Comparison of ENCODE assay signal across 1 cellular context in the genomic region with DNA sequence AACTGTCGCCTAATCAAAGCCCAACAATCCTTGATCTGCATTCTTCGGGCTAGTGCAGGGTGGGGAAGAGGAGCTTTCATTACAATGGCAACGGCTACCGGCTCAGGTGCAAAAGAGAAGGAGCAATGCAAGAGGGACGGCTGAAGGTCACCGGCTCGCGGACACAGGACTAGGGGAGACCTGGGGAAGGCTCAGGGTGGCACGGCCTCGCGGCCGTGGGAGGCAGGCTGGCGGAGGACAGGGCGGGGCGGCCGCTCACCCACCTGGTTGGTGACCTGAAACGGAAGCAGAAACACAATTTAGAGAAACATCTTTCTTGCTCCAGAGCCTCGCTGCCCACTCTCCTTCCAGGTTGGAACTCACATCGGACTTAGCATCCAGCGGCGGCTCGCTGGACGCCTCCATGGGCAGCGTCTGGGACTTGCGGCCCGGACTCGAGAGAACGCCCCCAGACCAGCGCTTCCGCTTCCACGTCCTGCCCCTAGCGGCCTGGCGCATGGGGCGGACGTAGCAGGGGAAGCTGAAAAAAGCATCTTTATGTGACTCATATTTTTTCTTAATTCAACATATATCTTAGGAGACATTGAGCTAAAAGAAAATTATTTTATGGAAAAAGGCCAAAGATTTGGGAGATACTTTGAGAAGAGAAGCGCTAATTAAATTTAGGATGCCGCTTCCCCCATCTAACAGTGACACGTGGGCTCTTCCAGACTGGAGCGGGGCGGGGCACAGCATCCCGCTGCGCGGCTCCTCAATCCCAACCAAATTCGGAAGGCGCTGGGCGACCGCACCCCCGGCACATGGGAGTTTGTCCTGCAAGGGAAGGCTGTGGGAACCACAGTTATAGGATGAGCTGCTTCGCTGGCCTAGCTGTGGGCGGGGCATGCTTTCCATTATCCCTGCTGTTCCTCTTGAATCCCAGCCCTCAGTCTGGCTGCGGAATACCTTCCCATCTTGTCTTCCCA.
TF ChIP-seq lines count a peak whose summit lies in the region.

A gene (minus strand): TSS at position 441 of the 965 bp plus-strand sequence. CDS start 36 bp downstream, at position 405.

TF ChIP-seq in HepG2, 621 proteins besides CTCF, POLR2A, EP300 and RAD21 (continued from another document and continues in another):
- TF ChIP-seq ZMYM3 (CRISPR knock-in tag; IDR thresholded peaks at IDR 0.05) (no peak), ARNT (IDR thresholded peaks at IDR 0.05) (no peak), GTF3A (CRISPR knock-in tag; conservative IDR thresholded peaks at IDR 0.05) (no peak), NFIB (CRISPR knock-in tag; IDR thresholded peaks at IDR 0.05; ENCODE audit: borderline replicate concordance) (no peak), ZNF468 (CRISPR knock-in tag; IDR thresholded peaks at IDR 0.05) (no peak), ZSCAN25 (CRISPR knock-in tag; IDR thresholded peaks at IDR 0.05) (no peak), SOX5 (CRISPR knock-in tag; IDR thresholded peaks at IDR 0.05; ENCODE audit: borderline replicate concordance) (no peak), PRPF4 (IDR thresholded peaks at IDR 0.05; ENCODE audit: low read depth, low read length, poor library complexity, severe bottlenecking) (no peak), PHF5A (CRISPR knock-in tag; IDR thresholded peaks at IDR 0.05; ENCODE audit: low read depth, unreplicated experiment) (no peak), FOXC1 (CRISPR knock-in tag; IDR thresholded peaks at IDR 0.05; ENCODE audit: borderline replicate concordance) (peak; percentile 71), ZNF605 (CRISPR knock-in tag; IDR thresholded peaks at IDR 0.05) (0 out of 2 replicates have a peak, but pooled peaks have one; percentile 32), NFE2L1 (CRISPR knock-in tag; IDR thresholded peaks at IDR 0.05; ENCODE audit: borderline replicate concordance) (no peak), ZFP36L1 (CRISPR knock-in tag; IDR thresholded peaks at IDR 0.05) (no peak), AGO1 (IDR thresholded peaks at IDR 0.05; ENCODE audit: low read depth, low read length, poor library complexity, severe bottlenecking) (peak; percentile 39), KLF11 (CRISPR knock-in tag; IDR thresholded peaks at IDR 0.05) (no peak; the same call in none of the 2 replicates), ZNF674 (CRISPR knock-in tag; IDR thresholded peaks at IDR 0.05; ENCODE audit: low read depth) (no peak), TEAD3 (CRISPR knock-in tag; optimal IDR thresholded peaks at IDR 0.05; ENCODE audit: borderline replicate concordance) (peak; percentile 22), ZNF629 (CRISPR knock-in tag; conservative IDR thresholded peaks at IDR 0.05) (no peak), GATAD2A (CRISPR knock-in tag; IDR thresholded peaks at IDR 0.05) (peak; percentile 57; the same call in 1 of the 2 replicates), HNF4G (IDR thresholded peaks at IDR 0.05; ENCODE audit: borderline replicate concordance, low read depth, low read length) (no peak), HNF4G (CRISPR knock-in tag; IDR thresholded peaks at IDR 0.05; ENCODE audit: borderline replicate concordance, low read depth) (no peak), JARID2 (CRISPR knock-in tag; IDR thresholded peaks at IDR 0.05; ENCODE audit: insufficient replicate concordance) (no peak), YEATS4 (CRISPR knock-in tag; IDR thresholded peaks at IDR 0.05; ENCODE audit: borderline replicate concordance) (peak; percentile 68), NONO (IDR thresholded peaks at IDR 0.05) (no peak), NONO (CRISPR knock-in tag; conservative IDR thresholded peaks at IDR 0.05) (peak; percentile 27; the same call in 1 of the 2 replicates), XRCC5 (optimal IDR thresholded peaks at IDR 0.05; ENCODE audit: low read length) (no peak), ZNF234 (CRISPR knock-in tag; conservative IDR thresholded peaks at IDR 0.05) (no peak), HMGA1 (CRISPR knock-in tag; conservative IDR thresholded peaks at IDR 0.05) (no peak), ZNF350 (CRISPR knock-in tag; IDR thresholded peaks at IDR 0.05; ENCODE audit: borderline replicate concordance, low read depth) (0 out of 2 replicates have a peak, but pooled peaks have one; percentile 50), RELA (CRISPR knock-in tag; IDR thresholded peaks at IDR 0.05) (no peak), ONECUT2 (CRISPR knock-in tag; IDR thresholded peaks at IDR 0.05) (no peak), REPIN1 (CRISPR knock-in tag; IDR thresholded peaks at IDR 0.05; ENCODE audit: borderline replicate concordance, low read depth) (no peak), YY1 (IDR thresholded peaks at IDR 0.05; ENCODE audit: insufficient read depth, insufficient replicate concordance, low read depth, low read length) (peak; percentile 73), ZNF550 (CRISPR knock-in tag; IDR thresholded peaks at IDR 0.05; ENCODE audit: borderline replicate concordance) (no peak), TSC22D2 (CRISPR knock-in tag; IDR thresholded peaks at IDR 0.05; ENCODE audit: borderline replicate concordance) (peak; percentile 27; the same call in 1 of the 2 replicates), ZNF703 (CRISPR knock-in tag; IDR thresholded peaks at IDR 0.05; ENCODE audit: borderline replicate concordance) (no peak), ZNF343 (CRISPR knock-in tag; IDR thresholded peaks at IDR 0.05) (0 out of 2 replicates have a peak, but pooled peaks have one; percentile 77), KDM1A (CRISPR knock-in tag; IDR thresholded peaks at IDR 0.05) (no peak), AGO2 (optimal IDR thresholded peaks at IDR 0.05; ENCODE audit: low read depth, low read length) (peak; percentile 30), U2AF2 (IDR thresholded peaks at IDR 0.05; ENCODE audit: low read depth, low read length) (no peak), ZNF543 (CRISPR knock-in tag; IDR thresholded peaks at IDR 0.05) (peak; percentile 86), SIX4 (CRISPR knock-in tag; IDR thresholded peaks at IDR 0.05) (no peak)
- TF ChIP-seq, protein P1, sequence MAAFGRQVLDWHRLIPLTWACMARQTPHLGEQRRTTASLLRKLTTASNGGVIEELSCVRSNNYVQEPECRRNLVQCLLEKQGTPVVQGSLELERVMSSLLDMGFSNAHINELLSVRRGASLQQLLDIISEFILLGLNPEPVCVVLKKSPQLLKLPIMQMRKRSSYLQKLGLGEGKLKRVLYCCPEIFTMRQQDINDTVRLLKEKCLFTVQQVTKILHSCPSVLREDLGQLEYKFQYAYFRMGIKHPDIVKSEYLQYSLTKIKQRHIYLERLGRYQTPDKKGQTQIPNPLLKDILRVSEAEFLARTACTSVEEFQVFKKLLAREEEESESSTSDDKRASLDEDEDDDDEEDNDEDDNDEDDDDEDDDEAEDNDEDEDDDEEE (CRISPR knock-in tag; IDR thresholded peaks at IDR 0.05), result no peak
- TF ChIP-seq, protein P2, sequence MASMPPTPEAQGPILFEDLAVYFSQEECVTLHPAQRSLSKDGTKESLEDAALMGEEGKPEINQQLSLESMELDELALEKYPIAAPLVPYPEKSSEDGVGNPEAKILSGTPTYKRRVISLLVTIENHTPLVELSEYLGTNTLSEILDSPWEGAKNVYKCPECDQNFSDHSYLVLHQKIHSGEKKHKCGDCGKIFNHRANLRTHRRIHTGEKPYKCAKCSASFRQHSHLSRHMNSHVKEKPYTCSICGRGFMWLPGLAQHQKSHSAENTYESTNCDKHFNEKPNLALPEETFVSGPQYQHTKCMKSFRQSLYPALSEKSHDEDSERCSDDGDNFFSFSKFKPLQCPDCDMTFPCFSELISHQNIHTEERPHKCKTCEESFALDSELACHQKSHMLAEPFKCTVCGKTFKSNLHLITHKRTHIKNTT (CRISPR knock-in tag; IDR thresholded peaks at IDR 0.05), result no peak
- TF ChIP-seq, protein P3, sequence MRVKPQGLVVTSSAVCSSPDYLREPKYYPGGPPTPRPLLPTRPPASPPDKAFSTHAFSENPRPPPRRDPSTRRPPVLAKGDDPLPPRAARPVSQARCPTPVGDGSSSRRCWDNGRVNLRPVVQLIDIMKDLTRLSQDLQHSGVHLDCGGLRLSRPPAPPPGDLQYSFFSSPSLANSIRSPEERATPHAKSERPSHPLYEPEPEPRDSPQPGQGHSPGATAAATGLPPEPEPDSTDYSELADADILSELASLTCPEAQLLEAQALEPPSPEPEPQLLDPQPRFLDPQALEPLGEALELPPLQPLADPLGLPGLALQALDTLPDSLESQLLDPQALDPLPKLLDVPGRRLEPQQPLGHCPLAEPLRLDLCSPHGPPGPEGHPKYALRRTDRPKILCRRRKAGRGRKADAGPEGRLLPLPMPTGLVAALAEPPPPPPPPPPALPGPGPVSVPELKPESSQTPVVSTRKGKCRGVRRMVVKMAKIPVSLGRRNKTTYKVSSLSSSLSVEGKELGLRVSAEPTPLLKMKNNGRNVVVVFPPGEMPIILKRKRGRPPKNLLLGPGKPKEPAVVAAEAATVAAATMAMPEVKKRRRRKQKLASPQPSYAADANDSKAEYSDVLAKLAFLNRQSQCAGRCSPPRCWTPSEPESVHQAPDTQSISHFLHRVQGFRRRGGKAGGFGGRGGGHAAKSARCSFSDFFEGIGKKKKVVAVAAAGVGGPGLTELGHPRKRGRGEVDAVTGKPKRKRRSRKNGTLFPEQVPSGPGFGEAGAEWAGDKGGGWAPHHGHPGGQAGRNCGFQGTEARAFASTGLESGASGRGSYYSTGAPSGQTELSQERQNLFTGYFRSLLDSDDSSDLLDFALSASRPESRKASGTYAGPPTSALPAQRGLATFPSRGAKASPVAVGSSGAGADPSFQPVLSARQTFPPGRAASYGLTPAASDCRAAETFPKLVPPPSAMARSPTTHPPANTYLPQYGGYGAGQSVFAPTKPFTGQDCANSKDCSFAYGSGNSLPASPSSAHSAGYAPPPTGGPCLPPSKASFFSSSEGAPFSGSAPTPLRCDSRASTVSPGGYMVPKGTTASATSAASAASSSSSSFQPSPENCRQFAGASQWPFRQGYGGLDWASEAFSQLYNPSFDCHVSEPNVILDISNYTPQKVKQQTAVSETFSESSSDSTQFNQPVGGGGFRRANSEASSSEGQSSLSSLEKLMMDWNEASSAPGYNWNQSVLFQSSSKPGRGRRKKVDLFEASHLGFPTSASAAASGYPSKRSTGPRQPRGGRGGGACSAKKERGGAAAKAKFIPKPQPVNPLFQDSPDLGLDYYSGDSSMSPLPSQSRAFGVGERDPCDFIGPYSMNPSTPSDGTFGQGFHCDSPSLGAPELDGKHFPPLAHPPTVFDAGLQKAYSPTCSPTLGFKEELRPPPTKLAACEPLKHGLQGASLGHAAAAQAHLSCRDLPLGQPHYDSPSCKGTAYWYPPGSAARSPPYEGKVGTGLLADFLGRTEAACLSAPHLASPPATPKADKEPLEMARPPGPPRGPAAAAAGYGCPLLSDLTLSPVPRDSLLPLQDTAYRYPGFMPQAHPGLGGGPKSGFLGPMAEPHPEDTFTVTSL (CRISPR knock-in tag; IDR thresholded peaks at IDR 0.05; ENCODE audit: borderline replicate concordance), result no peak
- TF ChIP-seq, protein P4, sequence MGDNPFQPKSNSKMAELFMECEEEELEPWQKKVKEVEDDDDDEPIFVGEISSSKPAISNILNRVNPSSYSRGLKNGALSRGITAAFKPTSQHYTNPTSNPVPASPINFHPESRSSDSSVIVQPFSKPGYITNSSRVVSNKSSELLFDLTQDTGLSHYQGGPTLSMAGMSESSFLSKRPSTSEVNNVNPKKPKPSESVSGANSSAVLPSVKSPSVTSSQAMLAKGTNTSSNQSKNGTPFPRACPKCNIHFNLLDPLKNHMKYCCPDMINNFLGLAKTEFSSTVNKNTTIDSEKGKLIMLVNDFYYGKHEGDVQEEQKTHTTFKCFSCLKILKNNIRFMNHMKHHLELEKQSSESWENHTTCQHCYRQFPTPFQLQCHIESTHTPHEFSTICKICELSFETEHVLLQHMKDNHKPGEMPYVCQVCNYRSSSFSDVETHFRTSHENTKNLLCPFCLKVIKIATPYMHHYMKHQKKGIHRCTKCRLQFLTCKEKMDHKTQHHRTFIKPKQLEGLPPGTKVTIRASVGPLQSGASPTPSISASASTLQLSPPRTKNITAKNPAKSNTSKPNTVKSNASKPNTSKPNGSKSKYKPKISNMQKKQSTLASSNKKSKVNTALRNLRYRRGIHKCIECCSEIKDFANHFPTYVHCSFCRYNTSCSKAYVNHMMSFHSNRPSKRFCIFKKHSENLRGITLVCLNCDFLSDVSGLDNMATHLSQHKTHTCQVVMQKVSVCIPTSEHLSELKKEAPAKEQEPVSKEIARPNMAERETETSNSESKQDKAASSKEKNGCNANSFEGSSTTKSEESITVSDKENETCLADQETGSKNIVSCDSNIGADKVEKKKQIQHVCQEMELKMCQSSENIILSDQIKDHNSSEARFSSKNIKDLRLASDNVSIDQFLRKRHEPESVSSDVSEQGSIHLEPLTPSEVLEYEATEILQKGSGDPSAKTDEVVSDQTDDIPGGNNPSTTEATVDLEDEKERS (CRISPR knock-in tag; IDR thresholded peaks at IDR 0.05), result no peak
- TF ChIP-seq, protein P5, sequence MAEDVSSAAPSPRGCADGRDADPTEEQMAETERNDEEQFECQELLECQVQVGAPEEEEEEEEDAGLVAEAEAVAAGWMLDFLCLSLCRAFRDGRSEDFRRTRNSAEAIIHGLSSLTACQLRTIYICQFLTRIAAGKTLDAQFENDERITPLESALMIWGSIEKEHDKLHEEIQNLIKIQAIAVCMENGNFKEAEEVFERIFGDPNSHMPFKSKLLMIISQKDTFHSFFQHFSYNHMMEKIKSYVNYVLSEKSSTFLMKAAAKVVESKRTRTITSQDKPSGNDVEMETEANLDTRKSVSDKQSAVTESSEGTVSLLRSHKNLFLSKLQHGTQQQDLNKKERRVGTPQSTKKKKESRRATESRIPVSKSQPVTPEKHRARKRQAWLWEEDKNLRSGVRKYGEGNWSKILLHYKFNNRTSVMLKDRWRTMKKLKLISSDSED (CRISPR knock-in tag; IDR thresholded peaks at IDR 0.05), result no peak
- TF ChIP-seq, protein P6, sequence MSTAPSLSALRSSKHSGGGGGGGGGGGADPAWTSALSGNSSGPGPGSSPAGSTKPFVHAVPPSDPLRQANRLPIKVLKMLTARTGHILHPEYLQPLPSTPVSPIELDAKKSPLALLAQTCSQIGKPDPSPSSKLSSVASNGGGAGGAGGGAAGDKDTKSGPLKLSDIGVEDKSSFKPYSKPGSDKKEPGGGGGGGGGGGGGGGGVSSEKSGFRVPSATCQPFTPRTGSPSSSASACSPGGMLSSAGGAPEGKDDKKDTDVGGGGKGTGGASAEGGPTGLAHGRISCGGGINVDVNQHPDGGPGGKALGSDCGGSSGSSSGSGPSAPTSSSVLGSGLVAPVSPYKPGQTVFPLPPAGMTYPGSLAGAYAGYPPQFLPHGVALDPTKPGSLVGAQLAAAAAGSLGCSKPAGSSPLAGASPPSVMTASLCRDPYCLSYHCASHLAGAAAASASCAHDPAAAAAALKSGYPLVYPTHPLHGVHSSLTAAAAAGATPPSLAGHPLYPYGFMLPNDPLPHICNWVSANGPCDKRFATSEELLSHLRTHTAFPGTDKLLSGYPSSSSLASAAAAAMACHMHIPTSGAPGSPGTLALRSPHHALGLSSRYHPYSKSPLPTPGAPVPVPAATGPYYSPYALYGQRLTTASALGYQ (CRISPR knock-in tag; IDR thresholded peaks at IDR 0.05), result peak; percentile 74; the same call in 1 of the 2 replicates
- TF ChIP-seq, protein P7, sequence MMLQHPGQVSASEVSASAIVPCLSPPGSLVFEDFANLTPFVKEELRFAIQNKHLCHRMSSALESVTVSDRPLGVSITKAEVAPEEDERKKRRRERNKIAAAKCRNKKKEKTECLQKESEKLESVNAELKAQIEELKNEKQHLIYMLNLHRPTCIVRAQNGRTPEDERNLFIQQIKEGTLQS (CRISPR knock-in tag; IDR thresholded peaks at IDR 0.05), result no peak
